In genomic region chr10:78720091-78720490, GRCh38 we compare ENCODE assay signal across 22 cellular contexts.
A peak's percentile ranks its signal among the peaks of the same experiment; 100 is the strongest.
DNase-seq lines count a peak whose midpoint lies in the region; ATAC-seq, FAIRE-seq and TF ChIP-seq lines count a peak whose summit lies in the region.
"Had no signal": no experiment of that assay in that cellular context is flagged by ENCODE, and none has a peak within 500 bp of the region (broad histone marks: within the 10 kb centered on the region; RNA-seq: fewer than 3 reads in every experiment).

No MANE protein-coding gene starts in this region.

- ATAC-seq in Right ventricle myocardium superior (ENCODE audit: poor library complexity): no peak
- no peak for ATAC-seq in GM19395 (IDR thresholded peaks at IDR 0.05; ENCODE audit: unreplicated experiment)
- ATAC-seq: A549; CD8-positive, alpha-beta T cell had no signal

- no peak for FAIRE-seq in kidney (lab: Jason Lieb, UNC)
- FAIRE-seq: A549, D721Med, G401.6, GM12891, GM19239 had no signal

- H3K9me3 ChIP-seq in kidney (ENCODE audit: control insufficient read depth in 1 of 2, low read length in 2 of 2): no peaks in the 10 kb centered on the region
- H3K9me3 ChIP-seq: Caco-2 had no signal

- H3K4me3 ChIP-seq in kidney (ENCODE audit: low read length in 2 of 2): no peak overlapping the region
- H3K4me3 ChIP-seq: A549; BLaER1 treated with 17β-estradiol and CSF1 and Interleukin-3, amounts not matched to agents 10 nM and 100 nM had no signal

- DNase-seq in cardiac septum (ENCODE audit: low spot score): peak; percentile 56
- DNase-seq in Right ventricle myocardium superior: no peak
- peak; percentile 70 for DNase-seq in kidney
- peak; percentile 83 for DNase-seq in mesenteric fat pad (ENCODE audit: low spot score)
- no peak for DNase-seq in H4 (ENCODE audit: low spot score)
- no peak for DNase-seq in SW 1271 (lab: John Stamatoyannopoulos, UW)
- DNase-seq: AML-193; Caco-2; Calu3; CD4-positive, alpha-beta T cell; CD8-positive, alpha-beta T cell; DMS79 treated with DMSO at 0.1 percent for 48 hours; GF-D8 had no signal

- intact Hi-C loops in cardiac septum (cut with DNase I) (no loop called here), Right ventricle myocardium superior (cut with DNase I) (no loop called here), kidney (cut with DNase I) (no loop called here)

- H3K27ac ChIP-seq in kidney (ENCODE audit: low read depth in 2 of 2, low read length in 2 of 2): no peak overlapping the region
- H3K27ac ChIP-seq: 22Rv1; A549; BLaER1 treated with 17β-estradiol and CSF1 and Interleukin-3, amounts not matched to agents 10 nM and 100 nM; C4-2B had no signal

- no peaks in the 10 kb centered on the region for H3K36me3 ChIP-seq in kidney (ENCODE audit: control insufficient read depth in 1 of 2, insufficient read depth in 2 of 2, low read length in 2 of 2)
- H3K36me3 ChIP-seq: BLaER1 treated with 17β-estradiol and CSF1 and Interleukin-3, amounts not matched to agents 10 nM and 100 nM had no signal

- TF ChIP-seq CTCF in kidney (IDR thresholded peaks at IDR 0.05; ENCODE audit: borderline replicate concordance, extremely low read depth, insufficient read depth): no peak

- no peak overlapping the region for H3K9ac ChIP-seq in kidney (ENCODE audit: low read length in 2 of 2)
- H3K9ac ChIP-seq: BLaER1 treated with 17β-estradiol and CSF1 and Interleukin-3, amounts not matched to agents 10 nM and 100 nM had no signal

- no peaks in the 10 kb centered on the region for H3K4me1 ChIP-seq in kidney (ENCODE audit: control insufficient read depth in 1 of 2, insufficient read depth in 1 of 2, low read depth in 1 of 2, low read length in 2 of 2)
- H3K4me1 ChIP-seq: A549, Caco-2 had no signal

Comparison
In these comparisons a context has a peak if more than half of its experiments do, and no peak if none do; other contexts are left out.
1. DNase-seq: peak in cardiac septum (single experiment), kidney (single experiment) and mesenteric fat pad (single experiment); none in Right ventricle myocardium superior (single experiment), H4 (single experiment) and SW 1271 (0 of 2).